ENCODE assay signal across 12 cellular contexts in the genomic region with DNA sequence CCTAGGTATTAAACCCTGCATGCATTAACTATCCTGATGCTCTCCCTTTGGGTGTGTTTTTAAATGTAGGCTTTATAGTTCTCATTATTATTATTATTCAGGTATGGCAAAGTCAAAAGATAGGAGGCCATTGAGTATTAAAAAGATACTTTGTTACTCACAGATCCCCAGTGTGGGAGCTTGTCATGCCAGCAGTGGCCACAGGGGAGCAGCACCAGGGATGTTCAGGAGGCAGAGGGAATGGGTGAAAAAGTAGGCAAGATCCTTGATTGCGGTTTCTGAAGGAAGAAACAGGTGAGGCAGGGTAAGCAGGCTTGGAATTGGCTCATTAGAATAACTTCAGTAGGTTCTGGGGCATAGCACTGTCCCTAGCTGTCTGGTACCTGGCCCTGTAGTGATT.
A peak's percentile ranks its signal among the peaks of the same experiment; 100 is the strongest.
DNase-seq lines count a peak whose midpoint lies in the region; ATAC-seq and TF ChIP-seq lines count a peak whose summit lies in the region.
"Had no signal": no experiment of that assay in that cellular context is flagged by ENCODE, and none has a peak within 500 bp of the region (broad histone marks: within the 10 kb centered on the region; RNA-seq: fewer than 3 reads in every experiment).

No MANE protein-coding gene starts in this region.

- no peak overlapping the region for H3K4me2 ChIP-seq in Karpas-422 (ENCODE audit: low read depth, low read length, poor library complexity, severe bottlenecking)

- H4K20me1 ChIP-seq in Karpas-422 (ENCODE audit: insufficient read depth, low read depth, low read length), result no peaks in the 10 kb centered on the region

- H3K9me3 ChIP-seq in Karpas-422 (ENCODE audit: low read length), result no peaks in the 10 kb centered on the region
- no peaks in the 10 kb centered on the region for H3K9me3 ChIP-seq in colonic mucosa

- peak; percentile 34 for TF ChIP-seq CTCF in colonic mucosa (IDR thresholded peaks at IDR 0.05)
- TF ChIP-seq CTCF in osteocyte (IDR thresholded peaks at IDR 0.05), result peak; percentile 26

- H2AFZ ChIP-seq in Karpas-422 (ENCODE audit: low read length), result no peak overlapping the region

- H3K9me2 ChIP-seq in Karpas-422 (replicated peaks; ENCODE audit: insufficient read depth, low read length), result no peaks in the 10 kb centered on the region

- H3K36me3 Mint-ChIP-seq in osteocyte (ENCODE audit: unreplicated experiment), result no peaks in the 10 kb centered on the region
- H3K36me3 Mint-ChIP-seq: CD4-positive, CD25-positive, alpha-beta regulatory T cell had no signal

- ATAC-seq in GM18511 (IDR thresholded peaks at IDR 0.05; ENCODE audit: unreplicated experiment), result no peak

- H3K27ac ChIP-seq in Karpas-422 (ENCODE audit: low read length) (no peak overlapping the region), colonic mucosa (no peak overlapping the region)

- H3K9me3 Mint-ChIP-seq in osteocyte (ENCODE audit: unreplicated experiment), result no peaks in the 10 kb centered on the region

- H3K4me3 Mint-ChIP-seq in osteocyte (ENCODE audit: unreplicated experiment), result no peak overlapping the region
- H3K4me3 Mint-ChIP-seq: CD4-positive, CD25-positive, alpha-beta regulatory T cell had no signal

- DNase-seq in SIG-M5 treated with dmso at 0.1 percent for 504 hours (lab: John Stamatoyannopoulos, UW; ENCODE audit: unreplicated experiment) (peak; percentile 3), SIG-M5 (lab: John Stamatoyannopoulos, UW) (no peak), Karpas-422 (peak; percentile 51), colonic mucosa (no peak), osteocyte (ENCODE audit: extremely low spot score, unreplicated experiment) (no peak), NCI-H526 (lab: John Stamatoyannopoulos, UW) (no peak), NCI-H510A (lab: John Stamatoyannopoulos, UW) (no peak)
- DNase-seq: CD4-positive, CD25-positive, alpha-beta regulatory T cell; cerebellar nuclear complex; nucleus accumbens; T-helper 2 cell had no signal

- H3K4me3 ChIP-seq in Karpas-422 (ENCODE audit: low read length) (no peak overlapping the region), colonic mucosa (no peak overlapping the region)

- no peaks in the 10 kb centered on the region for H3K27me3 ChIP-seq in Karpas-422 (ENCODE audit: low read length)
- H3K27me3 ChIP-seq in colonic mucosa, result no peaks in the 10 kb centered on the region

- H3K4me1 Mint-ChIP-seq in osteocyte (ENCODE audit: unreplicated experiment), result no peaks in the 10 kb centered on the region
- H3K4me1 Mint-ChIP-seq: CD4-positive, CD25-positive, alpha-beta regulatory T cell had no signal

- no peak overlapping the region for H3K27ac Mint-ChIP-seq in osteocyte (ENCODE audit: unreplicated experiment)
- H3K27ac Mint-ChIP-seq: CD4-positive, CD25-positive, alpha-beta regulatory T cell had no signal

- H3K36me3 ChIP-seq in Karpas-422 (ENCODE audit: insufficient read depth, low read length), result no peaks in the 10 kb centered on the region
- H3K36me3 ChIP-seq in colonic mucosa, result no peaks in the 10 kb centered on the region

- H3K9ac ChIP-seq in Karpas-422 (ENCODE audit: low read length) (no peak overlapping the region), colonic mucosa (ENCODE audit: low read depth in 2 of 2, low read length in 2 of 2) (no peak overlapping the region)

- H3K4me1 ChIP-seq in Karpas-422 (ENCODE audit: low read length), result no peaks in the 10 kb centered on the region
- H3K4me1 ChIP-seq in colonic mucosa, result no peaks in the 10 kb centered on the region

- H3K27me3 Mint-ChIP-seq in osteocyte (ENCODE audit: unreplicated experiment), result peaks cover 11% of the 10 kb centered on the region

- H3K79me2 ChIP-seq in Karpas-422 (ENCODE audit: low read length), result no peaks in the 10 kb centered on the region

- intact Hi-C loops in colonic mucosa (cut with DNase I), result no loop called here

Comparison
In these comparisons a context has a peak if more than half of its experiments do, and no peak if none do; other contexts are left out.
1. DNase-seq: peak in SIG-M5 treated with dmso at 0.1 percent for 504 hours (single experiment) and Karpas-422 (single experiment); none in SIG-M5 (single experiment), colonic mucosa (single experiment), osteocyte (single experiment), NCI-H526 (0 of 2) and NCI-H510A (single experiment).